8 cellular contexts compared by ENCODE assay signal in genomic region chr2:46334389-46335345, GRCh38. TPM values are rescaled to one million over a fixed set of nuclear protein-coding genes. Genes with fewer than 3 reads are reported as not detected.
A peak's percentile ranks its signal among the peaks of the same experiment; 100 is the strongest.
DNase-seq lines count a peak whose midpoint lies in the region; ATAC-seq and TF ChIP-seq lines count a peak whose summit lies in the region.
"Had no signal": no experiment of that assay in that cellular context is flagged by ENCODE, and none has a peak within 500 bp of the region (broad histone marks: within the 10 kb centered on the region; RNA-seq: fewer than 3 reads in every experiment).

No MANE protein-coding gene starts in this region.

- H3K9ac ChIP-seq in PC-3 (ENCODE audit: low read length) = peak overlapping the region; percentile 44

- peaks cover 90% of the 10 kb centered on the region for H3K79me2 ChIP-seq in PC-3 (ENCODE audit: low read length)

- H4K20me1 ChIP-seq in PC-3 (ENCODE audit: low read length) = peaks cover 4% of the 10 kb centered on the region; the same call in 1 of the 2 replicates

- intact Hi-C loops in PC-3 (cut with micrococcal nuclease) = loop anchor here (2.0 kb wide), 2 partner anchors 30 to 36 kb away; no protein-coding TSS in a partner anchor

- H3K9me3 ChIP-seq in PC-3 (ENCODE audit: low read length) = no peaks in the 10 kb centered on the region

- H3K4me3 ChIP-seq in PC-3 (ENCODE audit: low read length) (no peak overlapping the region), urinary bladder (ENCODE audit: low read depth, low read length) (no peak overlapping the region)

- no peaks in the 10 kb centered on the region for H3K9me3 Mint-ChIP-seq in mesothelial cell of epicardium
- H3K9me3 Mint-ChIP-seq: IgD-negative memory B cell had no signal

- H3K27me3 Mint-ChIP-seq in mesothelial cell of epicardium (ENCODE audit: low read depth) = no peaks in the 10 kb centered on the region

- H3K27me3 ChIP-seq in PC-3 (ENCODE audit: low read length) = no peaks in the 10 kb centered on the region

- H3K36me3 ChIP-seq in PC-3 (ENCODE audit: low read depth, low read length) = no peaks in the 10 kb centered on the region
- no peaks in the 10 kb centered on the region for H3K36me3 ChIP-seq in urinary bladder (ENCODE audit: insufficient read depth)

- TF ChIP-seq CTCF in PC-3 (conservative IDR thresholded peaks at IDR 0.05; ENCODE audit: low read depth, low read length) (no peak), mesothelial cell of epicardium (IDR thresholded peaks at IDR 0.05; ENCODE audit: unreplicated experiment) (no peak)

- CTCF ChIA-PET in PC-3 (lab: Charles Lee) = no interaction called here

- peak overlapping the region; percentile 56 for H3K4me3 Mint-ChIP-seq in mesothelial cell of epicardium
- H3K4me3 Mint-ChIP-seq: IgD-negative memory B cell had no signal

- H3F3A ChIP-seq in PC-3 (ENCODE audit: low read length, unreplicated experiment) = no peaks in the 10 kb centered on the region

- WGBS in urinary bladder = 46% methylated on average over 6 of the region's 6 CpGs

- peaks cover 64% of the 10 kb centered on the region for H3K4me1 Mint-ChIP-seq in mesothelial cell of epicardium

- H2AFZ ChIP-seq in PC-3 (ENCODE audit: low read length) = no peak overlapping the region

- H3K27ac ChIP-seq in PC-3 (ENCODE audit: low read length) (peak overlapping the region; percentile 65), urinary bladder (ENCODE audit: low read depth) (peak overlapping the region; percentile 73)

- ATAC-seq in PC-3 (peak; percentile 52), HG03342 (IDR thresholded peaks at IDR 0.05; ENCODE audit: unreplicated experiment) (no peak)

- no TSS peak for BruUV-seq in PC-3 (replicated peaks; lab: Mats Ljungman, UMichigan)

- peak overlapping the region; percentile 91 for H3K27ac Mint-ChIP-seq in mesothelial cell of epicardium
- H3K27ac Mint-ChIP-seq: IgD-negative memory B cell had no signal

- DNase-seq in PC-3 (peak; percentile 64), dermis microvascular lymphatic vessel endothelial cell (ENCODE audit: low read depth in 2 of 2) (peak; percentile 57 to 83), mesothelial cell of epicardium (ENCODE audit: low spot score in 2 of 2, unreplicated experiment in 2 of 2) (no peak), NCI-H2081 treated with DMSO at 0.1 percent for 48 hours (lab: John Stamatoyannopoulos, UW) (no peak), NCI-H187 treated with DMSO at 0.1 percent for 48 hours (lab: John Stamatoyannopoulos, UW) (no peak)

- peak overlapping the region; percentile 56 for H3K4me2 ChIP-seq in PC-3 (ENCODE audit: low read length)

- H3K4me1 ChIP-seq in PC-3 (ENCODE audit: insufficient read depth, low read length) = peaks cover 35% of the 10 kb centered on the region
- H3K4me1 ChIP-seq in urinary bladder (ENCODE audit: insufficient read depth) = peaks cover 2% of the 10 kb centered on the region

- POLR2A ChIA-PET in PC-3 (lab: Charles Lee; ENCODE audit: unreplicated experiment) = no interaction called here

- no peaks in the 10 kb centered on the region for H3K9me2 ChIP-seq in PC-3 (replicated peaks; ENCODE audit: low read length)

- no peaks in the 10 kb centered on the region for H3K36me3 Mint-ChIP-seq in mesothelial cell of epicardium
- H3K36me3 Mint-ChIP-seq: IgD-negative memory B cell had no signal

RNA-seq across cellular contexts. Expression of gene EPAS1, which starts 37.5 kb away (rescaled TPM):
- total RNA-seq in PC-3 (2014; rRNA removed) = 43.2 and 77.0 TPM in 2 replicates
- total RNA-seq in dermis microvascular lymphatic vessel endothelial cell = 109 and 193 TPM in 2 replicates
- 4.4 to 7.5 TPM (median 4.9 TPM) in 3 replicates for total RNA-seq in mesothelial cell of epicardium
- total RNA-seq in urinary bladder = 42.8 TPM
- 163 TPM for polyA plus RNA-seq in urinary bladder
- polyA plus RNA-seq: IgD-negative memory B cell had no signal

Comparison
In these comparisons a context has a peak if more than half of its experiments do, and no peak if none do; other contexts are left out.
1. DNase-seq: peak in PC-3 (single experiment) and dermis microvascular lymphatic vessel endothelial cell (2 of 2); none in mesothelial cell of epicardium (0 of 2), NCI-H2081 treated with DMSO at 0.1 percent for 48 hours (single experiment) and NCI-H187 treated with DMSO at 0.1 percent for 48 hours (single experiment).